1 cellular context compared by ENCODE assay signal in the genomic region with DNA sequence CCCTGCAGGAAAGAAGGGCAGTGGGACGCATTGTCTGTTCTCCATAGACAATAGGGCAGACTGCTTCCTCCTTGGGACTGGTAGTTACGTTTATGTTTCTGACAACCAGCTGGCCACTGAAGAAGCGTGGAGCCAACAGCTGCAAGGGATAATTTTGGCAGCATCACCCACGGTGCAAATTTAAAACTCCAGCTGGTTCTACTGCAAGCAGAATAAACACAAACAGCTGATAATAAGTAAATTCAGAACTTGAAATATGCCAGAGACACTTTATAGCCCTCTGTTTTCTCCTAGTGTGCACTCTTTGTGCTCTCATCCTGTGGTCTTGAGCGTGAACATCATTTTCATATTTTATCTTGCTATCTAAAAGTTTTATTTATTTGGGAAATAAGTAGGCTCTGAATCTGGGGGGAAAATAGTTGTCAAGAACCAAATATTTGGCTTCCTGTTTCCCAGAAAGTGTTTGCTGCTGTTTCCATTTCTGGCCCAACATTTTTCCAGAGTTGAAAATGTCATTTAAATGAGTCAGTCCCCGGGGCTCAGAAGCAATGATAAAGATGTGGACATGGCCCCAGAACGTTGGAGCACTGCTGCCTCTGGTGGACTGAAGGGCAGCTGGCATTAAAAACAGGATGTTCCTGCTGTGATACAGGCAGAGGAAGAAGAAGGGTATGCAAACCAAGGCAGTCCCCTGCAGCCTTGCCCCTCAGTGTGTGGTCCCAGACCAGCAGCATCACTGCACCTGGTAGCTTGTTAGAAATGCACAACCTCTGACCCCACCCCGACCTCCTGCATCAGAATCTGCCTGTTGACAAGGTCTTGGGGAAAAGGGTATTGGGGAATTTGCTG.
TF ChIP-seq lines count a peak whose summit lies in the region.

No MANE protein-coding gene starts in this region.

TF ChIP-seq in SK-N-SH, 30 proteins besides CTCF, POLR2A, EP300 and RAD21 (continued from another document):
- TF ChIP-seq, protein P1, sequence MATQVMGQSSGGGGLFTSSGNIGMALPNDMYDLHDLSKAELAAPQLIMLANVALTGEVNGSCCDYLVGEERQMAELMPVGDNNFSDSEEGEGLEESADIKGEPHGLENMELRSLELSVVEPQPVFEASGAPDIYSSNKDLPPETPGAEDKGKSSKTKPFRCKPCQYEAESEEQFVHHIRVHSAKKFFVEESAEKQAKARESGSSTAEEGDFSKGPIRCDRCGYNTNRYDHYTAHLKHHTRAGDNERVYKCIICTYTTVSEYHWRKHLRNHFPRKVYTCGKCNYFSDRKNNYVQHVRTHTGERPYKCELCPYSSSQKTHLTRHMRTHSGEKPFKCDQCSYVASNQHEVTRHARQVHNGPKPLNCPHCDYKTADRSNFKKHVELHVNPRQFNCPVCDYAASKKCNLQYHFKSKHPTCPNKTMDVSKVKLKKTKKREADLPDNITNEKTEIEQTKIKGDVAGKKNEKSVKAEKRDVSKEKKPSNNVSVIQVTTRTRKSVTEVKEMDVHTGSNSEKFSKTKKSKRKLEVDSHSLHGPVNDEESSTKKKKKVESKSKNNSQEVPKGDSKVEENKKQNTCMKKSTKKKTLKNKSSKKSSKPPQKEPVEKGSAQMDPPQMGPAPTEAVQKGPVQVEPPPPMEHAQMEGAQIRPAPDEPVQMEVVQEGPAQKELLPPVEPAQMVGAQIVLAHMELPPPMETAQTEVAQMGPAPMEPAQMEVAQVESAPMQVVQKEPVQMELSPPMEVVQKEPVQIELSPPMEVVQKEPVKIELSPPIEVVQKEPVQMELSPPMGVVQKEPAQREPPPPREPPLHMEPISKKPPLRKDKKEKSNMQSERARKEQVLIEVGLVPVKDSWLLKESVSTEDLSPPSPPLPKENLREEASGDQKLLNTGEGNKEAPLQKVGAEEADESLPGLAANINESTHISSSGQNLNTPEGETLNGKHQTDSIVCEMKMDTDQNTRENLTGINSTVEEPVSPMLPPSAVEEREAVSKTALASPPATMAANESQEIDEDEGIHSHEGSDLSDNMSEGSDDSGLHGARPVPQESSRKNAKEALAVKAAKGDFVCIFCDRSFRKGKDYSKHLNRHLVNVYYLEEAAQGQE (IDR thresholded peaks at IDR 0.05; ENCODE audit: low read depth, low read length) = no peak
- no peak for TF ChIP-seq TAF1 (IDR thresholded peaks at IDR 0.05; ENCODE audit: borderline replicate concordance, low read depth, low read length)
